In the genomic region with DNA sequence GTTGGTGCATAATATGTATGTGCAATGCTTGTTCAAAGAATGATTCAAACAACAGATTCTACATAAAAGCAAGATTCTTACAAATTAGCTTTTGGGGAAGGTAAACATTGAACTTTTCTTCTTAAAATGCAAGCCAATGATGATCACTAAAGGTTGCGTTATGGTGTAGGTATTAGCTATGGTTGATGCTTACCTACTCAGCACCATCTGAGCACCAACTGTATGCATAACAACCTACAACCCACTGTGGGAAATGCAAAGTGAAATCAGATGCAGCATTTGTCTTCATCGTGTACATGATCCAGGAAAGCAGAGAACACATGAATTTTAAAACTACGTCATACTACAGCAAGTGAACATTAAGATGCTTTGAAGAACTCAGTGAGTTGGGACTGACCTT, we compare ENCODE assay signal across 2 cellular contexts.
TF ChIP-seq lines count a peak whose summit lies in the region.

No MANE protein-coding gene starts in this region.

TF ChIP-seq in A549, 52 proteins besides CTCF, POLR2A, EP300 and RAD21 (continued from another document):
- TF ChIP-seq FOSB (CRISPR knock-in tag; IDR thresholded peaks at IDR 0.05) (no peak), CHD4 (IDR thresholded peaks at IDR 0.05; ENCODE audit: borderline replicate concordance) (no peak)
TF ChIP-seq in A549: peak in this region for 0.

TF ChIP-seq in neural cell, 6 proteins besides CTCF, POLR2A, EP300 and RAD21 (continued from another document):
- TF ChIP-seq, protein P1, sequence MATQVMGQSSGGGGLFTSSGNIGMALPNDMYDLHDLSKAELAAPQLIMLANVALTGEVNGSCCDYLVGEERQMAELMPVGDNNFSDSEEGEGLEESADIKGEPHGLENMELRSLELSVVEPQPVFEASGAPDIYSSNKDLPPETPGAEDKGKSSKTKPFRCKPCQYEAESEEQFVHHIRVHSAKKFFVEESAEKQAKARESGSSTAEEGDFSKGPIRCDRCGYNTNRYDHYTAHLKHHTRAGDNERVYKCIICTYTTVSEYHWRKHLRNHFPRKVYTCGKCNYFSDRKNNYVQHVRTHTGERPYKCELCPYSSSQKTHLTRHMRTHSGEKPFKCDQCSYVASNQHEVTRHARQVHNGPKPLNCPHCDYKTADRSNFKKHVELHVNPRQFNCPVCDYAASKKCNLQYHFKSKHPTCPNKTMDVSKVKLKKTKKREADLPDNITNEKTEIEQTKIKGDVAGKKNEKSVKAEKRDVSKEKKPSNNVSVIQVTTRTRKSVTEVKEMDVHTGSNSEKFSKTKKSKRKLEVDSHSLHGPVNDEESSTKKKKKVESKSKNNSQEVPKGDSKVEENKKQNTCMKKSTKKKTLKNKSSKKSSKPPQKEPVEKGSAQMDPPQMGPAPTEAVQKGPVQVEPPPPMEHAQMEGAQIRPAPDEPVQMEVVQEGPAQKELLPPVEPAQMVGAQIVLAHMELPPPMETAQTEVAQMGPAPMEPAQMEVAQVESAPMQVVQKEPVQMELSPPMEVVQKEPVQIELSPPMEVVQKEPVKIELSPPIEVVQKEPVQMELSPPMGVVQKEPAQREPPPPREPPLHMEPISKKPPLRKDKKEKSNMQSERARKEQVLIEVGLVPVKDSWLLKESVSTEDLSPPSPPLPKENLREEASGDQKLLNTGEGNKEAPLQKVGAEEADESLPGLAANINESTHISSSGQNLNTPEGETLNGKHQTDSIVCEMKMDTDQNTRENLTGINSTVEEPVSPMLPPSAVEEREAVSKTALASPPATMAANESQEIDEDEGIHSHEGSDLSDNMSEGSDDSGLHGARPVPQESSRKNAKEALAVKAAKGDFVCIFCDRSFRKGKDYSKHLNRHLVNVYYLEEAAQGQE (IDR thresholded peaks at IDR 0.05; ENCODE audit: borderline replicate concordance) = no peak
- TF ChIP-seq TAF1 (IDR thresholded peaks at IDR 0.05; ENCODE audit: low read depth) = no peak
- no peak for TF ChIP-seq POLR2AphosphoS5 (IDR thresholded peaks at IDR 0.05)
TF ChIP-seq in neural cell: peak in this region for 0.
